Comparison of ENCODE assay signal across 12 cellular contexts in genomic region chr20:10565191-10565921, GRCh38.
A peak's percentile ranks its signal among the peaks of the same experiment; 100 is the strongest.
DNase-seq lines count a peak whose midpoint lies in the region; ATAC-seq and TF ChIP-seq lines count a peak whose summit lies in the region.
"Had no signal": no experiment of that assay in that cellular context is flagged by ENCODE, and none has a peak within 500 bp of the region (broad histone marks: within the 10 kb centered on the region; RNA-seq: fewer than 3 reads in every experiment).

No MANE protein-coding gene starts in this region.

- CTCF ChIA-PET in Calu3 (lab: Charles Lee) = no interaction called here

- H2AFZ ChIP-seq in neural progenitor cell (replicated peaks) = no peak overlapping the region

- H3K9me3 Mint-ChIP-seq in neural progenitor cell (peaks cover 15% of the 10 kb centered on the region), Calu3 (ENCODE audit: low read depth, unreplicated experiment) (peaks cover 2% of the 10 kb centered on the region)
- H3K9me3 Mint-ChIP-seq: activated T-cell treated with anti-CD3 and anti-CD28 coated beads, Interleukin-2, amount 50 U/mL, for 4 hours; CD8-positive, alpha-beta memory T cell had no signal

- H3K4me1 Mint-ChIP-seq in neural progenitor cell = peaks cover 20% of the 10 kb centered on the region
- no peaks in the 10 kb centered on the region for H3K4me1 Mint-ChIP-seq in Calu3 (ENCODE audit: low read depth, unreplicated experiment)

- H3K27ac Mint-ChIP-seq in neural progenitor cell (peak overlapping the region; percentile 74), Calu3 (ENCODE audit: unreplicated experiment) (no peak overlapping the region)
- H3K27ac Mint-ChIP-seq: stimulated activated naive CD8-positive, alpha-beta T cell treated with anti-CD3 and anti-CD28 coated beads, Interleukin-15, amount 100 ng/mL, for 72 hours had no signal

- no peak overlapping the region for H3K9ac ChIP-seq in neural progenitor cell

- H3K36me3 Mint-ChIP-seq in neural progenitor cell (peaks cover 26% of the 10 kb centered on the region), Calu3 (ENCODE audit: insufficient read depth, unreplicated experiment) (no peaks in the 10 kb centered on the region)

- H3K9me3 ChIP-seq in esophagus squamous epithelium = no peaks in the 10 kb centered on the region
- H3K9me3 ChIP-seq in neural progenitor cell (ENCODE audit: low read depth) = no peaks in the 10 kb centered on the region

- no peak overlapping the region for H3K4me3 ChIP-seq in esophagus squamous epithelium
- H3K4me3 ChIP-seq in neural progenitor cell = no peak overlapping the region

- TF ChIP-seq POLR2A in esophagus squamous epithelium (IDR thresholded peaks at IDR 0.05) = no peak

- peaks cover 3% of the 10 kb centered on the region for H3K79me2 ChIP-seq in neural progenitor cell (ENCODE audit: low read depth)

- H3K4me2 ChIP-seq in neural progenitor cell = peak overlapping the region; percentile 27

- peaks cover 0 to 29% (median 0%) of the 10 kb centered on the region in 3 donors for H3K36me3 ChIP-seq in esophagus squamous epithelium
- H3K36me3 ChIP-seq in neural progenitor cell = peaks cover 3% of the 10 kb centered on the region

- H3K4me1 ChIP-seq in esophagus squamous epithelium = peaks cover 0 to 10% (median 7%) of the 10 kb centered on the region in 3 donors
- peaks cover 12% of the 10 kb centered on the region for H3K4me1 ChIP-seq in neural progenitor cell

- no peaks in the 10 kb centered on the region for H4K20me1 ChIP-seq in neural progenitor cell (ENCODE audit: low read depth)

- intact Hi-C loops in esophagus squamous epithelium (cut with DNase I) (no loop called here), Calu3 (cut with micrococcal nuclease; ENCODE audit: unreplicated experiment) (no loop called here)

- H3K27me3 ChIP-seq in esophagus squamous epithelium = no peaks in the 10 kb centered on the region
- H3K27me3 ChIP-seq in neural progenitor cell = no peaks in the 10 kb centered on the region

- no peak overlapping the region for H3K4me3 Mint-ChIP-seq in neural progenitor cell
- H3K4me3 Mint-ChIP-seq in Calu3 (ENCODE audit: low read depth, unreplicated experiment) = no peak overlapping the region
- H3K4me3 Mint-ChIP-seq: activated T-cell treated with anti-CD3 and anti-CD28 coated beads, Interleukin-2, amount 50 U/mL, for 4 hours; CD8-positive, alpha-beta memory T cell; stimulated activated naive CD8-positive, alpha-beta T cell treated with anti-CD3 and anti-CD28 coated beads, Interleukin-15, amount 100 ng/mL, for 72 hours had no signal

- 58 to 67% methylated on average over 3 to 6 of the region's 6 CpGs for WGBS in esophagus squamous epithelium, 2 donors

- H3F3A ChIP-seq in neural progenitor cell (ENCODE audit: low read depth) = no peaks in the 10 kb centered on the region

- H3K27ac ChIP-seq in esophagus squamous epithelium (peak overlapping the region; percentile 20 to 85 (median 65)), neural progenitor cell (no peak overlapping the region)

- H3K27me3 Mint-ChIP-seq in neural progenitor cell (ENCODE audit: insufficient read depth, low read depth) (peaks cover 2% of the 10 kb centered on the region), Calu3 (ENCODE audit: unreplicated experiment) (no peaks in the 10 kb centered on the region)
- H3K27me3 Mint-ChIP-seq: CD8-positive, alpha-beta memory T cell; stimulated activated naive CD8-positive, alpha-beta T cell treated with anti-CD3 and anti-CD28 coated beads, Interleukin-15, amount 100 ng/mL, for 72 hours had no signal

- no TSS peak for BruUV-seq in Calu3 (replicated peaks; lab: Mats Ljungman, UMichigan)

- no peak for TF ChIP-seq CTCF in esophagus squamous epithelium (IDR thresholded peaks at IDR 0.05)
- no peak for TF ChIP-seq CTCF in neural progenitor cell (IDR thresholded peaks at IDR 0.05)
- no peak for TF ChIP-seq CTCF in Calu3 (IDR thresholded peaks at IDR 0.05; ENCODE audit: unreplicated experiment)

- DNase-seq in AG08396 (ENCODE audit: low spot score) (peak; percentile 16), NCI-H226 (peak; percentile 33), esophagus squamous epithelium (lab: John Stamatoyannopoulos, UW) (no peak), neural progenitor cell (ENCODE audit: low spot score) (no peak), Calu3 (no peak), NCI-H2227 treated with DMSO at 0.1 percent for 48 hours (lab: John Stamatoyannopoulos, UW) (no peak)
- DNase-seq: activated T-cell treated with anti-CD3 and anti-CD28 coated beads, Interleukin-2, amount 50 U/mL, for 4 hours; CD8-positive, alpha-beta memory T cell; glutamatergic neuron; stimulated activated naive CD8-positive, alpha-beta T cell treated with anti-CD3 and anti-CD28 coated beads, Interleukin-15, amount 100 ng/mL, for 72 hours had no signal

- no peak for ATAC-seq in HG03571 (IDR thresholded peaks at IDR 0.05; ENCODE audit: unreplicated experiment)
- no peak for ATAC-seq in GM18517 (IDR thresholded peaks at IDR 0.05; ENCODE audit: unreplicated experiment)
- ATAC-seq: activated T-cell treated with anti-CD3 and anti-CD28 coated beads, Interleukin-2, amount 50 U/mL, for 4 hours; stimulated activated naive CD8-positive, alpha-beta T cell treated with anti-CD3 and anti-CD28 coated beads, Interleukin-15, amount 100 ng/mL, for 72 hours had no signal

Comparison
In these comparisons a context has a peak if more than half of its experiments do, and no peak if none do; other contexts are left out.
1. DNase-seq: peak in AG08396 (single experiment) and NCI-H226 (single experiment); none in esophagus squamous epithelium (single experiment), neural progenitor cell (single experiment), Calu3 (single experiment) and NCI-H2227 treated with DMSO at 0.1 percent for 48 hours (single experiment).